Comparison of ENCODE assay signal across 11 cellular contexts in the genomic region with DNA sequence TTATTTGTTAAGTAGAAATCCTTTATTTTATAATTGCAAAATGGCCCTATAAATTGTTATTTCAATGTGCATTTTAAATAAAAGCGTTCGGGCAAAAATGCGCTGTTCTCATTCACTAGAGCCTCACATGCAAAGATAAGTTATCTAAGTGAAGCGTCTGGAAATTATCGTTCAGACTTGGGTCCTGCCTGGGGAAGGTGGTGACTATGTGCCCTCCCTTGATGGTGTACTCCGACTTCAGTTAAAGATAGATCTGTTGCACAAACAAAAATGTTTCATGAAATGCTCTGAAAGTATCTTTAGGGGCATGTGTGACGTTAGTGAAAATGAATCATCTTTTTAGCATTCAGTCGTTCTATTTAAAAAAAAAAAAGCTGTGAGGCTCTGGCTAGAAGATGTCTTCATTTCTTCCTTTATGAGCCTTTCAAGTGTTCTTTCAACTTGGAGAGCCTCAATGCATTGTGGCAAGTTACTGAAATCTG.
A peak's percentile ranks its signal among the peaks of the same experiment; 100 is the strongest.
DNase-seq lines count a peak whose midpoint lies in the region; ATAC-seq and TF ChIP-seq lines count a peak whose summit lies in the region.
"Had no signal": no experiment of that assay in that cellular context is flagged by ENCODE, and none has a peak within 500 bp of the region (broad histone marks: within the 10 kb centered on the region; RNA-seq: fewer than 3 reads in every experiment).

No MANE protein-coding gene starts in this region.

- peaks cover 48% of the 10 kb centered on the region for H3K4me1 ChIP-seq in CD8-positive, alpha-beta T cell (ENCODE audit: insufficient read depth, low read length)

- H3K27ac Mint-ChIP-seq in CD8-positive, alpha-beta T cell: no peak overlapping the region

- no peaks in the 10 kb centered on the region for H3K36me3 ChIP-seq in CD8-positive, alpha-beta T cell (ENCODE audit: insufficient read depth, low read length)

- H3K4me3 Mint-ChIP-seq in CD8-positive, alpha-beta T cell: no peak overlapping the region

- peak in 1 of 7 experiments; percentile 27 for DNase-seq in CD8-positive, alpha-beta T cell
- DNase-seq in NCI-H226: peak; percentile 79
- peak; percentile 89 for DNase-seq in choroid plexus epithelial cell (ENCODE audit: low read depth)
- peak; percentile 36 for DNase-seq in non-pigmented ciliary epithelial cell (ENCODE audit: low read depth)
- no peak for DNase-seq in SHP77 (lab: John Stamatoyannopoulos, UW)
- DNase-seq in RKO (ENCODE audit: low spot score): no peak
- DNase-seq: effector CD4-positive, alpha-beta T cell; NCI-H1048; PC-9 had no signal

- H3K9me3 ChIP-seq in CD8-positive, alpha-beta T cell (ENCODE audit: low read length): no peaks in the 10 kb centered on the region

- no peak overlapping the region for H3K4me3 ChIP-seq in CD8-positive, alpha-beta T cell (ENCODE audit: low read depth, low read length)
- H3K4me3 ChIP-seq in choroid plexus epithelial cell (ENCODE audit: low read depth, low read length): no peak overlapping the region
- H3K4me3 ChIP-seq: PC-9 had no signal

- CTCF ChIA-PET in CD8-positive, alpha-beta T cell (lab: Charles Lee): no interaction called here

- H3K27me3 Mint-ChIP-seq in CD8-positive, alpha-beta T cell (ENCODE audit: low read depth): no peaks in the 10 kb centered on the region

- H3K27ac ChIP-seq in CD8-positive, alpha-beta T cell (ENCODE audit: low read depth, low read length): no peak overlapping the region
- H3K27ac ChIP-seq: PC-9 had no signal

- ATAC-seq in CD8-positive, alpha-beta T cell: peak; percentile 84
- no peak for ATAC-seq in HG02759 (IDR thresholded peaks at IDR 0.05; ENCODE audit: unreplicated experiment)
- no peak for ATAC-seq in GM18520 (IDR thresholded peaks at IDR 0.05; ENCODE audit: unreplicated experiment)

- POLR2A ChIA-PET in CD8-positive, alpha-beta T cell (lab: Charles Lee): interaction anchor here (0.9 kb wide), 1 partner anchor 81 kb away, joined by 3 read pairs; no protein-coding TSS in a partner anchor

- peaks cover 2% of the 10 kb centered on the region for H3K36me3 Mint-ChIP-seq in CD8-positive, alpha-beta T cell

- H3K4me1 Mint-ChIP-seq in CD8-positive, alpha-beta T cell (ENCODE audit: low read depth): peaks cover 85% of the 10 kb centered on the region

- H3K27me3 ChIP-seq in CD8-positive, alpha-beta T cell (ENCODE audit: insufficient read depth, low read length): no peaks in the 10 kb centered on the region

- no peak for TF ChIP-seq CTCF in CD8-positive, alpha-beta T cell (IDR thresholded peaks at IDR 0.05)
- TF ChIP-seq CTCF in choroid plexus epithelial cell (conservative IDR thresholded peaks at IDR 0.05; ENCODE audit: low read depth, low read length): no peak

- intact Hi-C loops in CD8-positive, alpha-beta T cell (cut with DNase I, micrococcal nuclease): loop anchor here in 1 of 2 experiments (2.0 kb wide), 1 partner anchor 15 kb away; no protein-coding TSS in a partner anchor

- H3K9me3 Mint-ChIP-seq in CD8-positive, alpha-beta T cell: no peaks in the 10 kb centered on the region

Comparison
In these comparisons a context has a peak if more than half of its experiments do, and no peak if none do; other contexts are left out.
1. DNase-seq: peak in NCI-H226 (single experiment), choroid plexus epithelial cell (single experiment) and non-pigmented ciliary epithelial cell (single experiment); none in SHP77 (0 of 2) and RKO (single experiment).